Comparison of ENCODE assay signal across 8 cellular contexts in genomic region chr12:93572712-93573551, GRCh38. TPM values are rescaled to one million over a fixed set of nuclear protein-coding genes. Genes with fewer than 3 reads are reported as not detected.
DNase-seq lines count a peak whose midpoint lies in the region; ATAC-seq and TF ChIP-seq lines count a peak whose summit lies in the region.

No MANE protein-coding gene starts in this region.

- peaks cover 50% of the 10 kb centered on the region for H3K4me1 ChIP-seq in CD4-positive, alpha-beta memory T cell (ENCODE audit: insufficient read depth, low read length)

- H3K4me3 Mint-ChIP-seq in CD4-positive, alpha-beta memory T cell, result peak overlapping the region; percentile 94 to 99 (median 96)

- no peak for TF ChIP-seq CTCF in brain microvascular endothelial cell (IDR thresholded peaks at IDR 0.05; ENCODE audit: low read depth, low read length, missing control alignments)
- no peak for TF ChIP-seq CTCF in kidney epithelial cell (IDR thresholded peaks at IDR 0.05; ENCODE audit: insufficient read depth, low read length, poor library complexity, severe bottlenecking)

- H3K9me3 ChIP-seq in CD4-positive, alpha-beta memory T cell (ENCODE audit: control insufficient read depth in 1 of 2, low read length in 2 of 2), result no peaks in the 10 kb centered on the region

- intact Hi-C loops in CD4-positive, alpha-beta memory T cell (cut with micrococcal nuclease), result loop anchor here (5.0 kb wide), 2 partner anchors 586 to 1499 kb away; partner anchors contain the start of gene NR2C1

- H3K4me3 ChIP-seq in CD4-positive, alpha-beta memory T cell (ENCODE audit: low read length in 2 of 2), result peak overlapping the region; percentile 71 to 73
- H3K4me3 ChIP-seq in brain microvascular endothelial cell (ENCODE audit: low read depth, low read length), result peak overlapping the region; percentile 72
- peak overlapping the region; percentile 75 for H3K4me3 ChIP-seq in kidney epithelial cell (ENCODE audit: low read depth, low read length)

- H3K27ac ChIP-seq in CD4-positive, alpha-beta memory T cell (ENCODE audit: low read depth, low read length), result peak overlapping the region; percentile 9
- no peak overlapping the region for H3K27ac ChIP-seq in brain microvascular endothelial cell

- H3K27me3 Mint-ChIP-seq in CD4-positive, alpha-beta memory T cell, result peaks cover 1 to 2% of the 10 kb centered on the region in 2 donors

- no peaks in the 10 kb centered on the region for H3K9me3 Mint-ChIP-seq in CD4-positive, alpha-beta memory T cell

- no peaks in the 10 kb centered on the region for H3K36me3 ChIP-seq in CD4-positive, alpha-beta memory T cell (ENCODE audit: insufficient read depth, low read length)
- H3K36me3 ChIP-seq in brain microvascular endothelial cell (replicated peaks), result no peaks in the 10 kb centered on the region
- no peaks in the 10 kb centered on the region for H3K36me3 ChIP-seq in kidney epithelial cell (ENCODE audit: control insufficient read depth, insufficient read depth, low read length)

- peaks cover 18 to 33% of the 10 kb centered on the region in 2 donors for H3K36me3 Mint-ChIP-seq in CD4-positive, alpha-beta memory T cell

- CTCF ChIA-PET in CD4-positive, alpha-beta memory T cell (lab: Charles Lee; ENCODE audit: partially characterized antibody), result interaction anchor here (0.9 to 6.7 kb wide), 3 partner anchors 153 to 528 kb away, joined by 3 to 57 read pairs (median 7); no protein-coding TSS in a partner anchor

- in situ Hi-C loops in brain microvascular endothelial cell (cut with HindIII; ENCODE audit: low pct_ligation_motif_present, low sequenced_read_pairs), result loop anchor here (25.0 kb wide), 1 partner anchor 514 kb away; no protein-coding TSS in a partner anchor

- H3K27ac Mint-ChIP-seq in CD4-positive, alpha-beta memory T cell, result peak overlapping the region in 6 of 7 donors; percentile 53 to 94 (median 90)

- POLR2A ChIA-PET in CD4-positive, alpha-beta memory T cell (lab: Charles Lee; ENCODE audit: partially characterized antibody), result interaction anchor here (0.9 to 1.9 kb wide), 6 partner anchors 12 to 690 kb away, joined by 3 to 7 read pairs (median 4); partner anchors contain the start of gene CRADD

- H3K27me3 ChIP-seq in CD4-positive, alpha-beta memory T cell (ENCODE audit: insufficient read depth, low read length), result peaks cover 3% of the 10 kb centered on the region
- H3K27me3 ChIP-seq in brain microvascular endothelial cell (replicated peaks), result no peaks in the 10 kb centered on the region
- H3K27me3 ChIP-seq in kidney epithelial cell (ENCODE audit: control insufficient read depth, insufficient read depth, low read length), result peaks cover 10% of the 10 kb centered on the region

- ATAC-seq in HG02885 (IDR thresholded peaks at IDR 0.05; ENCODE audit: poor library complexity, unreplicated experiment), result no peak

- peaks cover 24 to 64% (median 30%) of the 10 kb centered on the region in 4 donors for H3K4me1 Mint-ChIP-seq in CD4-positive, alpha-beta memory T cell

- DNase-seq in CD4-positive, alpha-beta memory T cell, result peak in 2 of 5 donors; percentile 15 to 36
- DNase-seq in NCI-H69 (lab: John Stamatoyannopoulos, UW) (peak; percentile 75), brain microvascular endothelial cell (no peak), kidney epithelial cell (ENCODE audit: low read depth) (no peak), GOT3 (lab: John Stamatoyannopoulos, UW) (no peak), NCI-H1105 (lab: John Stamatoyannopoulos, UW) (no peak)
- peak; percentile 31 to 50 for DNase-seq in stimulated activated CD4-positive, alpha-beta T cell treated with anti-CD3 and anti-CD28 coated beads, Interleukin-2, amount 100 ng/mL, for 24 hours

RNA-seq across cellular contexts. Expression of gene SOCS2, which starts 0.5 kb away (rescaled TPM):
- 1 to 10 TPM; 1.7 to 2.6 TPM for total RNA-seq in CD4-positive, alpha-beta memory T cell
- polyA plus RNA-seq in CD4-positive, alpha-beta memory T cell, result 10 to 100 TPM; 37.3 to 69.0 TPM
- 30.9 and 33.8 TPM in 2 replicates for total RNA-seq in kidney epithelial cell

Comparison
In these comparisons a context has a peak if more than half of its experiments do, and no peak if none do; other contexts are left out.
1. DNase-seq: peak in NCI-H69 (single experiment) and stimulated activated CD4-positive, alpha-beta T cell treated with anti-CD3 and anti-CD28 coated beads, Interleukin-2, amount 100 ng/mL, for 24 hours (2 of 2); none in brain microvascular endothelial cell (single experiment), kidney epithelial cell (single experiment), GOT3 (single experiment) and NCI-H1105 (single experiment).
2. Peak in every context shown above with its lines, with median percentiles within 50 percentile points of each other: H3K4me3 ChIP-seq.